In genomic region chr19:21688464-21688863, GRCh38 we compare ENCODE assay signal across 10 cellular contexts.
"Had no signal": no experiment of that assay in that cellular context is flagged by ENCODE, and none has a peak within 500 bp of the region (broad histone marks: within the 10 kb centered on the region; RNA-seq: fewer than 3 reads in every experiment).

No MANE protein-coding gene starts in this region.

- H3K27ac Mint-ChIP-seq: H9, HFFc6 had no signal

- FAIRE-seq: H1, H54 had no signal

- ATAC-seq: HCT116 had no signal

- H2AFZ ChIP-seq: GM23248 had no signal

- H3K36me3 ChIP-seq: HAP-1 had no signal

- H3K27ac ChIP-seq: GM23248 had no signal

- H3K9ac ChIP-seq: GM23248 had no signal

- H3K4me3 ChIP-seq: GM23248, HAP-1 had no signal

- H3K4me1 Mint-ChIP-seq: H9 had no signal

- H3K9me3 ChIP-seq: HAP-1 had no signal

- H3K4me1 ChIP-seq: HAP-1 had no signal

- H3K4me3 Mint-ChIP-seq: H9, HFFc6 had no signal

- DNase-seq: GM23248, GOT3, H7, H9, HCEC 1CT, HFFc6 had no signal
